ENCODE assay signal across 8 cellular contexts in the genomic region with DNA sequence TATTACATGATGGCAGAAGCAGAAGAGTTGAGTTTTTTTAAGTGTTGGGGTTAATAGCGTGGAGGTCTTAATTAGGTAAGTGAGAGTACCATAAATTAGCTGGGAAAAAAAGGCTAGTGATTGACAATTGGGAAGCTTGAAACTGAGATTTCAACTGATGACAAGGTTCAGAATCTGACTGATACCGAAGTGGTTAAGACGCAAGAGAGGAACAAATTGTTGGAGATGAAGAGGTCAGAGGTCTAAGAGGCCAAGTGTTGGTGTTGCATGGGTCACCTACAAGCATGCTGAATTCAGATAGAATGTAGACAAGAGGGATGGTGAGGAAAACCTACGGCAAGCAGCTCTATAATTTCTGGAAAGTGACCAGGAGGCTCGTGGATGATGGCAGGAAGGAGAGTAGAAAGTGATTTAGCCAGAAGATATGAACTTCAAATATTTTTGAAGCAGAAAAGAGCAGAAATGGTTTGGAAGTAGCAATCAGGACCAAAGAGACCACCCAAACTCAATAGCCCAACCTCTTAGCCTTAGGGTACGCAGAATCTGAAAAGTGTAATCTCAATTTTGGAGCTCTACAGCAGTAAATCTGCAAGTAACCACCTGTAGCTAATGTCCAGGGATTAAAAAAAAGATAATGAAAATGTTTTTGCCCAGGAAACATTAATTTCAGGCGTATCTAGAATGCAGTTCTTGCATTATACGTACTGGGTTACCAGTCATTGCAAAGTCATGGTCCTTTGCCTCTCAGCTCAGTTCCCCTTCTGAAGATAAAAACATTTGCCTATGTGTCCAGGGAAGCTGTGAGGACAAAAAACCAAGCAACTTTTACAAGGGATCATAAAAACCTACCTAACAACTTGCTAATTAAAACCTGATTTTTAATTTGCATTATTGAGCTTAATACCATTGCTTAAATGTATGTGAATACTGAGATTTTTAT. TPM values are rescaled to one million over a fixed set of nuclear protein-coding genes. Genes with fewer than 3 reads are reported as not detected.
DNase-seq lines count a peak whose midpoint lies in the region; ATAC-seq and TF ChIP-seq lines count a peak whose summit lies in the region.

No MANE protein-coding gene starts in this region.

- peaks cover 25% of the 10 kb centered on the region for H3K4me1 ChIP-seq in HUES48 (ENCODE audit: control insufficient read depth, insufficient read depth, low read length)

- H3K27ac ChIP-seq in HUES48 (ENCODE audit: low read depth, low read length) = peak overlapping the region; percentile 100

- DNase-seq in AML-193 (lab: John Stamatoyannopoulos, UW) (peak; percentile 57 to 78), memory B cell (ENCODE audit: low spot score in 2 of 2) (no peak), NCI-H345 (lab: John Stamatoyannopoulos, UW) (no peak), HPDE6-E6E7 (ENCODE audit: extremely low spot score) (no peak), cortex of kidney (lab: John Stamatoyannopoulos, UW) (no peak)
- DNase-seq in activated CD8-positive, alpha-beta T cell treated with anti-CD3 and anti-CD28 coated beads for 36 hours = no peak
- DNase-seq in activated CD4-positive, CD25-positive, alpha-beta regulatory T cell treated with anti-CD3 and anti-CD28 coated beads, Interleukin-2, amount 50 U/mL, for 72 hours = no peak

- peak overlapping the region; percentile 96 for H3K4me3 Mint-ChIP-seq in activated CD8-positive, alpha-beta T cell treated with anti-CD3 and anti-CD28 coated beads for 36 hours
- H3K4me3 Mint-ChIP-seq in memory B cell = peak overlapping the region; percentile 46

- H3K36me3 Mint-ChIP-seq in activated CD8-positive, alpha-beta T cell treated with anti-CD3 and anti-CD28 coated beads for 36 hours (ENCODE audit: low read depth) = peaks cover 38% of the 10 kb centered on the region
- H3K36me3 Mint-ChIP-seq in memory B cell = peaks cover 2% of the 10 kb centered on the region

- H3K27ac Mint-ChIP-seq in activated CD8-positive, alpha-beta T cell treated with anti-CD3 and anti-CD28 coated beads for 36 hours = peak overlapping the region; percentile 98
- H3K27ac Mint-ChIP-seq in memory B cell = peak overlapping the region; percentile 98

- peaks cover 12% of the 10 kb centered on the region for H3K4me1 Mint-ChIP-seq in activated CD8-positive, alpha-beta T cell treated with anti-CD3 and anti-CD28 coated beads for 36 hours (ENCODE audit: low read depth)
- H3K4me1 Mint-ChIP-seq in memory B cell = peaks cover 15% of the 10 kb centered on the region

- intact Hi-C loops in activated CD8-positive, alpha-beta T cell treated with anti-CD3 and anti-CD28 coated beads for 36 hours (cut with micrococcal nuclease) = no loop called here

- CTCF ChIA-PET in activated CD8-positive, alpha-beta T cell treated with anti-CD3 and anti-CD28 coated beads for 36 hours (lab: Charles Lee) = interaction anchor here (0.8 to 7.6 kb wide), 7 partner anchors 7 to 131 kb away, joined by 3 to 60 read pairs (median 6); a partner anchor contains a TSS

- TF ChIP-seq CTCF in activated CD8-positive, alpha-beta T cell treated with anti-CD3 and anti-CD28 coated beads for 36 hours (IDR thresholded peaks at IDR 0.05) = no peak

- no peak for ATAC-seq in activated CD8-positive, alpha-beta T cell treated with anti-CD3 and anti-CD28 coated beads for 36 hours
- ATAC-seq in memory B cell (ENCODE audit: low read depth) = no peak

- H3K9ac ChIP-seq in HUES48 (ENCODE audit: low read depth, low read length) = peak overlapping the region; percentile 98

- no peaks in the 10 kb centered on the region for H3K27me3 ChIP-seq in HUES48 (ENCODE audit: control insufficient read depth, insufficient read depth, low read length)

- POLR2A ChIA-PET in activated CD8-positive, alpha-beta T cell treated with anti-CD3 and anti-CD28 coated beads for 36 hours (lab: Charles Lee) = interaction anchor here (0.9 to 5.6 kb wide), 5 partner anchors 9 to 81 kb away, joined by 3 to 86 read pairs (median 5); no protein-coding TSS in a partner anchor

- no peaks in the 10 kb centered on the region for H3K9me3 Mint-ChIP-seq in activated CD8-positive, alpha-beta T cell treated with anti-CD3 and anti-CD28 coated beads for 36 hours
- H3K9me3 Mint-ChIP-seq in memory B cell = no peaks in the 10 kb centered on the region

- peaks cover 3% of the 10 kb centered on the region; the same call in 1 of the 2 replicates for H3K36me3 ChIP-seq in HUES48 (ENCODE audit: control insufficient read depth, insufficient read depth, low read length)

- peak overlapping the region; percentile 82 for H3K4me3 ChIP-seq in HUES48 (ENCODE audit: low read depth, low read length)

- no peaks in the 10 kb centered on the region for H3K9me3 ChIP-seq in HUES48 (ENCODE audit: control insufficient read depth, insufficient read depth, low read length)

- H3K27me3 Mint-ChIP-seq in activated CD8-positive, alpha-beta T cell treated with anti-CD3 and anti-CD28 coated beads for 36 hours = no peaks in the 10 kb centered on the region
- H3K27me3 Mint-ChIP-seq in memory B cell = no peaks in the 10 kb centered on the region

RNA-seq across cellular contexts. Expression of a gene that starts 1.7 kb away (rescaled TPM):
- total RNA-seq in activated CD8-positive, alpha-beta T cell treated with anti-CD3 and anti-CD28 coated beads for 36 hours = 100 to 1,000 TPM; 324 to 328 TPM

Comparison
In these comparisons a context has a peak if more than half of its experiments do, and no peak if none do; other contexts are left out.
1. DNase-seq: peak in AML-193 (2 of 2); none in activated CD8-positive, alpha-beta T cell treated with anti-CD3 and anti-CD28 coated beads for 36 hours (single experiment), memory B cell (0 of 2), activated CD4-positive, CD25-positive, alpha-beta regulatory T cell treated with anti-CD3 and anti-CD28 coated beads, Interleukin-2, amount 50 U/mL, for 72 hours (single experiment), NCI-H345 (single experiment), HPDE6-E6E7 (single experiment) and cortex of kidney (single experiment).